Comparison of ENCODE assay signal across 18 cellular contexts in genomic region chr12:61758661-61759060, GRCh38.
DNase-seq lines count a peak whose midpoint lies in the region; TF ChIP-seq lines count a peak whose summit lies in the region.
"Had no signal": no experiment of that assay in that cellular context is flagged by ENCODE, and none has a peak within 500 bp of the region (broad histone marks: within the 10 kb centered on the region; RNA-seq: fewer than 3 reads in every experiment).

No MANE protein-coding gene starts in this region.

- H2AK5ac ChIP-seq in mesenchymal stem cell (ENCODE audit: low read length, severe bottlenecking): no peak overlapping the region

- H3K36me3 ChIP-seq in brain microvascular endothelial cell (replicated peaks) (no peaks in the 10 kb centered on the region), mesenchymal stem cell (ENCODE audit: control insufficient read depth in 1 of 2, insufficient read depth in 2 of 2, low read depth in 1 of 2, low read length in 2 of 2) (no peaks in the 10 kb centered on the region)
- no peaks in the 10 kb centered on the region for H3K36me3 ChIP-seq in CD4-positive, alpha-beta memory T cell (ENCODE audit: insufficient read depth, low read length)

- H3K9me3 ChIP-seq in mesenchymal stem cell (ENCODE audit: control insufficient read depth, low read length): no peaks in the 10 kb centered on the region
- H3K9me3 ChIP-seq in CD4-positive, alpha-beta memory T cell (ENCODE audit: control insufficient read depth in 1 of 2, low read length in 2 of 2): no peaks in the 10 kb centered on the region
- H3K9me3 ChIP-seq: A549, SK-N-SH had no signal

- H3K27me3 Mint-ChIP-seq in CD4-positive, alpha-beta memory T cell: no peaks in the 10 kb centered on the region

- no peak overlapping the region for H4K8ac ChIP-seq in mesenchymal stem cell (ENCODE audit: low read length)

- CTCF ChIA-PET in CD4-positive, alpha-beta memory T cell (lab: Charles Lee; ENCODE audit: partially characterized antibody): no interaction called here

- H3K9ac ChIP-seq in mesenchymal stem cell (ENCODE audit: low read length): peak overlapping the region; percentile 29
- H3K9ac ChIP-seq: SK-N-SH had no signal

- no peak overlapping the region for H4K91ac ChIP-seq in mesenchymal stem cell (ENCODE audit: low read length)

- H3K79me1 ChIP-seq in mesenchymal stem cell (replicated peaks; ENCODE audit: low read length, poor library complexity, severe bottlenecking): no peaks in the 10 kb centered on the region

- intact Hi-C loops in CD4-positive, alpha-beta memory T cell (cut with micrococcal nuclease): no loop called here

- no peak for TF ChIP-seq CTCF in brain microvascular endothelial cell (IDR thresholded peaks at IDR 0.05; ENCODE audit: low read depth, low read length, missing control alignments)

- POLR2A ChIA-PET in CD4-positive, alpha-beta memory T cell (lab: Charles Lee; ENCODE audit: partially characterized antibody): no interaction called here

- H2BK12ac ChIP-seq in mesenchymal stem cell (ENCODE audit: low read length in 2 of 2): no peak overlapping the region

- no peak overlapping the region for H3K4ac ChIP-seq in mesenchymal stem cell (ENCODE audit: low read depth in 1 of 2, low read length in 2 of 2)

- no peak overlapping the region for H3K27ac Mint-ChIP-seq in CD4-positive, alpha-beta memory T cell
- H3K27ac Mint-ChIP-seq: CD14-positive monocyte had no signal

- H3K4me3 Mint-ChIP-seq in CD4-positive, alpha-beta memory T cell: no peak overlapping the region
- H3K4me3 Mint-ChIP-seq: CD14-positive monocyte had no signal

- no peak overlapping the region for H3K4me2 ChIP-seq in mesenchymal stem cell (ENCODE audit: low read length, poor library complexity, severe bottlenecking)
- H3K4me2 ChIP-seq: A549, SK-N-SH had no signal

- H3K14ac ChIP-seq in mesenchymal stem cell (ENCODE audit: low read length in 2 of 2): no peak overlapping the region

- no peak overlapping the region for H2BK120ac ChIP-seq in mesenchymal stem cell (ENCODE audit: low read depth, low read length)

- H3K18ac ChIP-seq in mesenchymal stem cell (ENCODE audit: low read depth in 1 of 2, low read length in 2 of 2): peak overlapping the region in 1 of 2 experiments; percentile 17

- H3K4me1 Mint-ChIP-seq in CD4-positive, alpha-beta memory T cell: no peaks in the 10 kb centered on the region
- H3K4me1 Mint-ChIP-seq: CD14-positive monocyte had no signal

- H3K4me3 ChIP-seq in brain microvascular endothelial cell (ENCODE audit: low read depth, low read length): no peak overlapping the region
- peak overlapping the region in 1 of 2 experiments; percentile 2 for H3K4me3 ChIP-seq in mesenchymal stem cell (ENCODE audit: insufficient read depth in 1 of 2, low read depth in 1 of 2, low read length in 2 of 2)
- H3K4me3 ChIP-seq in CD4-positive, alpha-beta memory T cell (ENCODE audit: low read length in 2 of 2): no peak overlapping the region
- H3K4me3 ChIP-seq: A549 had no signal

- no peak overlapping the region for H2BK5ac ChIP-seq in mesenchymal stem cell (ENCODE audit: low read depth, low read length, poor library complexity, severe bottlenecking)

- no peaks in the 10 kb centered on the region for H3K36me3 Mint-ChIP-seq in CD4-positive, alpha-beta memory T cell
- H3K36me3 Mint-ChIP-seq: CD14-positive monocyte had no signal

- no peaks in the 10 kb centered on the region for H3K27me3 ChIP-seq in brain microvascular endothelial cell (replicated peaks)
- no peaks in the 10 kb centered on the region for H3K27me3 ChIP-seq in mesenchymal stem cell (ENCODE audit: control insufficient read depth in 1 of 2, insufficient read depth in 1 of 2, low read length in 2 of 2)
- no peaks in the 10 kb centered on the region for H3K27me3 ChIP-seq in CD4-positive, alpha-beta memory T cell (ENCODE audit: insufficient read depth, low read length)

- no peak overlapping the region for H3K23ac ChIP-seq in mesenchymal stem cell (ENCODE audit: low read length in 2 of 2)

- peak overlapping the region; percentile 18 for H3K27ac ChIP-seq in brain microvascular endothelial cell
- no peak overlapping the region for H3K27ac ChIP-seq in mesenchymal stem cell (ENCODE audit: low read length, poor library complexity, severe bottlenecking)
- no peak overlapping the region for H3K27ac ChIP-seq in CD4-positive, alpha-beta memory T cell (ENCODE audit: low read depth, low read length)
- H3K27ac ChIP-seq: A549 had no signal

- H3K9me3 Mint-ChIP-seq in CD4-positive, alpha-beta memory T cell: peaks cover 0 to 5% (median 2%) of the 10 kb centered on the region in 8 donors

- in situ Hi-C loops in brain microvascular endothelial cell (cut with HindIII; ENCODE audit: low pct_ligation_motif_present, low sequenced_read_pairs): no loop called here

- no peak overlapping the region for H2AFZ ChIP-seq in mesenchymal stem cell (ENCODE audit: low read depth, low read length)

- no peaks in the 10 kb centered on the region for H3K4me1 ChIP-seq in mesenchymal stem cell (ENCODE audit: control insufficient read depth, insufficient read depth, low read depth, low read length)
- H3K4me1 ChIP-seq in CD4-positive, alpha-beta memory T cell (ENCODE audit: insufficient read depth, low read length): no peaks in the 10 kb centered on the region
- H3K4me1 ChIP-seq: A549 had no signal

- DNase-seq in AG08395 (ENCODE audit: low spot score) (peak; percentile 3), NCI-H82 treated with DMSO at 0.1 percent for 48 hours (lab: John Stamatoyannopoulos, UW; ENCODE audit: unreplicated experiment) (peak; percentile 62), brain microvascular endothelial cell (peak; percentile 3), mesenchymal stem cell (peak; percentile 67), HuH-7.5 (ENCODE audit: low spot score) (no peak), OCI-M2 (lab: John Stamatoyannopoulos, UW; ENCODE audit: unreplicated experiment) (no peak)
- no peak for DNase-seq in CD4-positive, alpha-beta memory T cell
- DNase-seq: COR-L47, DMS153, KBM-7, NCI-H1048, NCI-H1436 treated with DMSO at 0.1 percent for 48 hours, NCI-H2081, NCI-H510A, NCI-H774, SK-N-SH had no signal

- H2BK15ac ChIP-seq in mesenchymal stem cell (ENCODE audit: low read depth, poor library complexity, severe bottlenecking): no peak overlapping the region

Comparison
In these comparisons a context has a peak if more than half of its experiments do, and no peak if none do; other contexts are left out.
1. DNase-seq: peak in AG08395 (single experiment), NCI-H82 treated with DMSO at 0.1 percent for 48 hours (single experiment), brain microvascular endothelial cell (single experiment) and mesenchymal stem cell (single experiment); none in CD4-positive, alpha-beta memory T cell (0 of 5), HuH-7.5 (single experiment) and OCI-M2 (single experiment).